ENCODE assay signal across 12 cellular contexts in the genomic region with DNA sequence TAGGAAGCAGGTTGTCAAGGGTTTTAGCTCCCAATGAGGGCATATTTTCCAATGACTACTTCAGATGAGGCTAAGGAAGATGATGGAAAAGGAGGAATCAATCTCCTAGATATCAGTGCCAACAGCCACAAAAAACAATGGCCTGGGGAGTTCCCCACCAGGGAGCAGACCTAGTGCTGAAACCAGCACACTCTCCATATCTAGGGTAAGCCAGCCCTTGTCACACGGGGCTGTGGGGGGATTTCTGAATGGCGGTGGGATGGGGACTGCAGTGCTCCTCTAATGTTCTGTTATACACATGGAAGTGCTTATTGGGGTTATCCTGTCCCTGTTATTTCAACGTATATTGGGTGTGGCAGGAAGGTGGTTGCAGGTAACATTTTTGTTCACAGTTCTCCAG. TPM values are rescaled to one million over a fixed set of nuclear protein-coding genes. Genes with fewer than 3 reads are reported as not detected.
DNase-seq lines count a peak whose midpoint lies in the region; ATAC-seq and TF ChIP-seq lines count a peak whose summit lies in the region.
"Had no signal": no experiment of that assay in that cellular context is flagged by ENCODE, and none has a peak within 500 bp of the region (broad histone marks: within the 10 kb centered on the region; RNA-seq: fewer than 3 reads in every experiment).

No MANE protein-coding gene starts in this region.

- TF ChIP-seq CTCF in stomach (IDR thresholded peaks at IDR 0.05) (no peak), osteoblast (IDR thresholded peaks at IDR 0.05; ENCODE audit: extremely low read depth, low read depth, low read length) (no peak)

- H3K4me3 ChIP-seq in right cardiac atrium (ENCODE audit: low read length) (no peak overlapping the region), stomach (no peak overlapping the region), osteoblast (ENCODE audit: insufficient read depth, low read length) (no peak overlapping the region)
- H3K4me3 ChIP-seq: smooth muscle cell had no signal

- H3K79me2 ChIP-seq in osteoblast (ENCODE audit: insufficient read depth, low read length), result peaks cover 98% of the 10 kb centered on the region

- H3K27ac ChIP-seq in right cardiac atrium (ENCODE audit: low read length), result no peak overlapping the region
- H3K27ac ChIP-seq in stomach, result no peak overlapping the region
- no peak overlapping the region for H3K27ac ChIP-seq in osteoblast (ENCODE audit: low read depth, low read length)

- peaks cover 94% of the 10 kb centered on the region for H4K20me1 ChIP-seq in osteoblast (ENCODE audit: insufficient read depth, low read length)

- no peak for DNase-seq in right cardiac atrium
- DNase-seq in Right ventricle myocardium superior, result no peak
- no peak for DNase-seq in activated naive CD8-positive, alpha-beta T cell treated with anti-CD3 and anti-CD28 coated beads, Interleukin-2, amount 50 U/mL, for 24 hours
- no peak for DNase-seq in naive B cell
- DNase-seq in stomach, result no peak
- no peak for DNase-seq in osteoblast (ENCODE audit: insufficient read length, low spot score, missing footprints)
- no peak for DNase-seq in H4 (ENCODE audit: low spot score)
- DNase-seq: aorta, KG1, NCI-H446 had no signal

- ATAC-seq in right cardiac atrium, result peak; percentile 47 to 64
- ATAC-seq in Right ventricle myocardium superior (ENCODE audit: poor library complexity), result no peak
- no peak for ATAC-seq in activated naive CD8-positive, alpha-beta T cell treated with anti-CD3 and anti-CD28 coated beads, Interleukin-2, amount 50 U/mL, for 24 hours
- no peak for ATAC-seq in naive B cell (ENCODE audit: low read depth in 2 of 2)
- ATAC-seq in GM21528 (IDR thresholded peaks at IDR 0.05; ENCODE audit: low FRiP score, unreplicated experiment), result no peak

- no peaks in the 10 kb centered on the region for H3K9me3 Mint-ChIP-seq in activated naive CD8-positive, alpha-beta T cell treated with anti-CD3 and anti-CD28 coated beads, Interleukin-2, amount 50 U/mL, for 24 hours
- H3K9me3 Mint-ChIP-seq in naive B cell, result no peaks in the 10 kb centered on the region

- H3K36me3 ChIP-seq in stomach, result peaks cover 0 to 5% (median 0%) of the 10 kb centered on the region in 4 donors
- H3K36me3 ChIP-seq in osteoblast (ENCODE audit: insufficient read depth, low read length), result no peaks in the 10 kb centered on the region

- TF ChIP-seq POLR2A in stomach (IDR thresholded peaks at IDR 0.05), result no peak

- no peaks in the 10 kb centered on the region for H3K9me3 ChIP-seq in right cardiac atrium (ENCODE audit: control insufficient read depth, low read length)
- H3K9me3 ChIP-seq in stomach, result no peaks in the 10 kb centered on the region
- no peaks in the 10 kb centered on the region for H3K9me3 ChIP-seq in osteoblast (ENCODE audit: low read depth, low read length)

- H3K27me3 Mint-ChIP-seq in activated naive CD8-positive, alpha-beta T cell treated with anti-CD3 and anti-CD28 coated beads, Interleukin-2, amount 50 U/mL, for 24 hours, result no peaks in the 10 kb centered on the region
- no peaks in the 10 kb centered on the region for H3K27me3 Mint-ChIP-seq in naive B cell

- WGBS in right cardiac atrium, result 33% methylated on average over 3 of the region's 3 CpGs
- 37 to 61% (median 49%) methylated on average over 3 of the region's 3 CpGs for WGBS in stomach, 5 donors

- intact Hi-C loops in right cardiac atrium (cut with DNase I) (no loop called here), Right ventricle myocardium superior (cut with DNase I) (no loop called here), stomach (cut with DNase I; ENCODE audit: low total_unique reads) (no loop called here)

- H3K27ac Mint-ChIP-seq in activated naive CD8-positive, alpha-beta T cell treated with anti-CD3 and anti-CD28 coated beads, Interleukin-2, amount 50 U/mL, for 24 hours, result peak overlapping the region; percentile 77
- H3K27ac Mint-ChIP-seq in naive B cell, result peak overlapping the region; percentile 36 to 90 (median 69)

- no peak for TF ChIP-seq EP300 in stomach (IDR thresholded peaks at IDR 0.05)

- H3K4me1 Mint-ChIP-seq in activated naive CD8-positive, alpha-beta T cell treated with anti-CD3 and anti-CD28 coated beads, Interleukin-2, amount 50 U/mL, for 24 hours, result peaks cover 89% of the 10 kb centered on the region
- H3K4me1 Mint-ChIP-seq in naive B cell, result peaks cover 55 to 86% (median 83%) of the 10 kb centered on the region in 3 donors

- H3K4me3 Mint-ChIP-seq in activated naive CD8-positive, alpha-beta T cell treated with anti-CD3 and anti-CD28 coated beads, Interleukin-2, amount 50 U/mL, for 24 hours, result peak overlapping the region; percentile 19
- peak overlapping the region in 4 of 8 donors; percentile 24 to 61 (median 26) for H3K4me3 Mint-ChIP-seq in naive B cell

- H3K27me3 ChIP-seq in right cardiac atrium (ENCODE audit: control insufficient read depth, insufficient read depth), result no peaks in the 10 kb centered on the region
- H3K27me3 ChIP-seq in stomach, result no peaks in the 10 kb centered on the region
- H3K27me3 ChIP-seq in osteoblast (ENCODE audit: insufficient read depth, low read length), result no peaks in the 10 kb centered on the region

- H3K4me1 ChIP-seq in right cardiac atrium (ENCODE audit: control insufficient read depth, insufficient read depth, low read length) (peaks cover 19% of the 10 kb centered on the region), stomach (peaks cover 40 to 100% (median 80%) of the 10 kb centered on the region in 4 donors), osteoblast (ENCODE audit: insufficient read depth, low read length) (peaks cover 9% of the 10 kb centered on the region)

- H3K4me2 ChIP-seq in osteoblast (ENCODE audit: insufficient read depth, low read length), result no peak overlapping the region

- peaks cover 8% of the 10 kb centered on the region for H3K36me3 Mint-ChIP-seq in activated naive CD8-positive, alpha-beta T cell treated with anti-CD3 and anti-CD28 coated beads, Interleukin-2, amount 50 U/mL, for 24 hours (ENCODE audit: low read depth)
- no peaks in the 10 kb centered on the region for H3K36me3 Mint-ChIP-seq in naive B cell

- no peak overlapping the region for H2AFZ ChIP-seq in osteoblast (ENCODE audit: low read length)

RNA-seq across cellular contexts. Expression of a gene that starts 18.5 kb away (rescaled TPM):
- total RNA-seq in right cardiac atrium, result 10 to 100 TPM; 21.9 to 24.6 (median 23.8) TPM
- 11.5 TPM for polyA plus RNA-seq in right cardiac atrium
- 17.3 TPM for total RNA-seq in Right ventricle myocardium superior
- polyA plus RNA-seq in naive B cell (ENCODE audit: low read depth in 6 of 6), result 100 to 1,000 TPM in 3 of 6 donors, 10 to 100 TPM in 3; 74.8 to 137 (median 104) TPM
- total RNA-seq in stomach, result 100 to 1,000 TPM in 1 of 5 donors, 10 to 100 TPM in 4; 31.2 to 182 (median 48.1) TPM
- polyA plus RNA-seq in stomach, result 1 to 10 TPM; 9.2 to 9.9 (median 9.7) TPM
- 30.8 and 32.4 TPM in 2 replicates for total RNA-seq in osteoblast
- 8.2 and 9.4 TPM in 2 replicates for total RNA-seq in H4 (2014; rRNA removed; shearing (Covaris generic))

Comparison
In these comparisons a context has a peak if more than half of its experiments do, and no peak if none do; other contexts are left out.
1. ATAC-seq: peak in right cardiac atrium (2 of 2); none in Right ventricle myocardium superior (single experiment), activated naive CD8-positive, alpha-beta T cell treated with anti-CD3 and anti-CD28 coated beads, Interleukin-2, amount 50 U/mL, for 24 hours (single experiment), naive B cell (0 of 2) and GM21528 (single experiment).